Comparison of ENCODE assay signal across 10 cellular contexts in the genomic region with DNA sequence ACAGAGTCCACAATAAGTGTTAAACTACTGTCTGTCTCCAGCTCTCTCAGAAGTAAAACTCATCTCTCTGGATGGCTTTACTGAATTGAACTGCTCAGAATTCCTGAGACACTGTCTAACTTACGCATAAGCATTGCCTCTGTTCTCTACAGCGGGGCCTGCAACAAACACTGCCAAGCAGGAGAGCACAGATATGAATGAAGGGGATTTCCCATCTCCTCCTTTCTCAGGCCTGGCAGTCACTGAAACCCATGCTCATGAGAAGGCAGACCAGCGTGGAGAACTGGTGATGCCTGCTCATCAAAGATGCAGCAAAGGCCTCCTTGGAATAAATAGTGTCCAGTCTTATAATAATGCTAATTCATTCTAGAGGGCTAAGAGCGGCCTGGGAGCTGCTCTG.
DNase-seq lines count a peak whose midpoint lies in the region; ATAC-seq and TF ChIP-seq lines count a peak whose summit lies in the region.
"Had no signal": no experiment of that assay in that cellular context is flagged by ENCODE, and none has a peak within 500 bp of the region (broad histone marks: within the 10 kb centered on the region; RNA-seq: fewer than 3 reads in every experiment).

No MANE protein-coding gene starts in this region.

- DNase-seq in T-helper 2 cell treated with Interferon-gamma antibody and Interleukin-4, amounts not matched to agents 5 μg/mL and 100 μg/mL, for 36 hours (ENCODE audit: low spot score) = peak; percentile 37
- DNase-seq in memory B cell (ENCODE audit: low spot score in 2 of 2) = no peak
- no peak for DNase-seq in NAMALWA (ENCODE audit: low spot score)
- no peak for DNase-seq in foreskin fibroblast
- DNase-seq in globus pallidus (ENCODE audit: low spot score) = no peak
- no peak for DNase-seq in COLO829 (ENCODE audit: low spot score)
- DNase-seq: amniotic stem cell had no signal

- H3K9me3 Mint-ChIP-seq in T-helper 2 cell treated with Interferon-gamma antibody and Interleukin-4, amounts not matched to agents 5 μg/mL and 100 μg/mL, for 36 hours = no peaks in the 10 kb centered on the region
- H3K9me3 Mint-ChIP-seq in memory B cell = no peaks in the 10 kb centered on the region

- ATAC-seq in GM18505 (IDR thresholded peaks at IDR 0.05; ENCODE audit: unreplicated experiment) (peak; percentile 57), GM21786 (IDR thresholded peaks at IDR 0.05; ENCODE audit: unreplicated experiment) (peak; percentile 64), memory B cell (ENCODE audit: low read depth) (peak; percentile 64)
- ATAC-seq: Panc1 had no signal

- H3K27ac Mint-ChIP-seq in T-helper 2 cell treated with Interferon-gamma antibody and Interleukin-4, amounts not matched to agents 5 μg/mL and 100 μg/mL, for 36 hours = peak overlapping the region; percentile 8
- no peak overlapping the region for H3K27ac Mint-ChIP-seq in memory B cell

- TF ChIP-seq CTCF in foreskin fibroblast (IDR thresholded peaks at IDR 0.05; ENCODE audit: low read depth, low read length) = no peak

- TF ChIP-seq POLR2A in GM18505 (IDR thresholded peaks at IDR 0.05; ENCODE audit: borderline replicate concordance, extremely low read depth, insufficient read depth, insufficient read length) = no peak

- H3K27me3 Mint-ChIP-seq in T-helper 2 cell treated with Interferon-gamma antibody and Interleukin-4, amounts not matched to agents 5 μg/mL and 100 μg/mL, for 36 hours (ENCODE audit: low read depth) = no peaks in the 10 kb centered on the region
- H3K27me3 Mint-ChIP-seq in memory B cell = no peaks in the 10 kb centered on the region

- H3K4me3 ChIP-seq in foreskin fibroblast (ENCODE audit: low read depth in 1 of 2, low read length in 2 of 2) = no peak overlapping the region

- peaks cover 81% of the 10 kb centered on the region for H3K36me3 Mint-ChIP-seq in T-helper 2 cell treated with Interferon-gamma antibody and Interleukin-4, amounts not matched to agents 5 μg/mL and 100 μg/mL, for 36 hours (ENCODE audit: low read depth)
- H3K36me3 Mint-ChIP-seq in memory B cell = peaks cover 23% of the 10 kb centered on the region

- H3K4me3 Mint-ChIP-seq in T-helper 2 cell treated with Interferon-gamma antibody and Interleukin-4, amounts not matched to agents 5 μg/mL and 100 μg/mL, for 36 hours = peak overlapping the region; percentile 72
- H3K4me3 Mint-ChIP-seq in memory B cell = no peak overlapping the region

- H3K4me1 Mint-ChIP-seq in T-helper 2 cell treated with Interferon-gamma antibody and Interleukin-4, amounts not matched to agents 5 μg/mL and 100 μg/mL, for 36 hours (ENCODE audit: low read depth) = peaks cover 80% of the 10 kb centered on the region
- peaks cover 32% of the 10 kb centered on the region for H3K4me1 Mint-ChIP-seq in memory B cell
